In the genomic region with DNA sequence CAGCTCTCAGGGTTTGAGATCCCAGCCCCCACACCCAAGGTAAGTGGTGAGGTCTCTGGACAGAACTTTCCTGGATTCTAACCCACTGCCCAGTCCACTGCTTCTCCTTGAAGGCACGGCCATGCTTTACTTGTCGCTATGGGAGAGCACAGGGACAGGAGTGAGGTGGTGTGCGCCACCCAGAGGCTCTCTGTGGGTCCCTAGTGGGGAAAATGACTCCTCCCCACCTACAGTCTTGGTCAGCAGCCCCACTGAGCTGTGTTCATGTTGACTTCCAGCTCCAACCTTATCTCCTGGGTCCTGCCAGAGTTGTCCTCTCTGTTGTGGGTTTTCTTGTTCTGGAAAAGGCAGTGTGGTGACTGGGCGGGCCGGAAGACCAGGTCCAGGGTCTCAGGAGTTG, we compare ENCODE assay signal across 1 cellular context.
TF ChIP-seq lines count a peak whose summit lies in the region.

No MANE protein-coding gene starts in this region.

TF ChIP-seq in GM12878, 131 proteins besides CTCF, POLR2A, EP300 and RAD21:
- TF ChIP-seq YY1 (IDR thresholded peaks at IDR 0.05; ENCODE audit: low read depth, low read length) (no peak), NFIC (IDR thresholded peaks at IDR 0.05; ENCODE audit: low read depth, low read length) (no peak), ATF2 (IDR thresholded peaks at IDR 0.05; ENCODE audit: low read length) (no peak), SMC3 (IDR thresholded peaks at IDR 0.05; ENCODE audit: borderline replicate concordance, low read length) (peak; percentile 41; the same call in 1 of the 2 replicates), MXI1 (IDR thresholded peaks at IDR 0.05; ENCODE audit: low read depth, low read length) (peak; percentile 45; the same call in 1 of the 2 replicates), SMARCA5 (IDR thresholded peaks at IDR 0.05) (0 out of 2 replicates have a peak, but pooled peaks have one; percentile 26), CHD4 (IDR thresholded peaks at IDR 0.05) (no peak), MYC (IDR thresholded peaks at IDR 0.05; ENCODE audit: insufficient read depth, insufficient read length, insufficient replicate concordance, low read length, severe bottlenecking) (no peak), PAX8 (IDR thresholded peaks at IDR 0.05) (no peak)
- TF ChIP-seq, protein P1, sequence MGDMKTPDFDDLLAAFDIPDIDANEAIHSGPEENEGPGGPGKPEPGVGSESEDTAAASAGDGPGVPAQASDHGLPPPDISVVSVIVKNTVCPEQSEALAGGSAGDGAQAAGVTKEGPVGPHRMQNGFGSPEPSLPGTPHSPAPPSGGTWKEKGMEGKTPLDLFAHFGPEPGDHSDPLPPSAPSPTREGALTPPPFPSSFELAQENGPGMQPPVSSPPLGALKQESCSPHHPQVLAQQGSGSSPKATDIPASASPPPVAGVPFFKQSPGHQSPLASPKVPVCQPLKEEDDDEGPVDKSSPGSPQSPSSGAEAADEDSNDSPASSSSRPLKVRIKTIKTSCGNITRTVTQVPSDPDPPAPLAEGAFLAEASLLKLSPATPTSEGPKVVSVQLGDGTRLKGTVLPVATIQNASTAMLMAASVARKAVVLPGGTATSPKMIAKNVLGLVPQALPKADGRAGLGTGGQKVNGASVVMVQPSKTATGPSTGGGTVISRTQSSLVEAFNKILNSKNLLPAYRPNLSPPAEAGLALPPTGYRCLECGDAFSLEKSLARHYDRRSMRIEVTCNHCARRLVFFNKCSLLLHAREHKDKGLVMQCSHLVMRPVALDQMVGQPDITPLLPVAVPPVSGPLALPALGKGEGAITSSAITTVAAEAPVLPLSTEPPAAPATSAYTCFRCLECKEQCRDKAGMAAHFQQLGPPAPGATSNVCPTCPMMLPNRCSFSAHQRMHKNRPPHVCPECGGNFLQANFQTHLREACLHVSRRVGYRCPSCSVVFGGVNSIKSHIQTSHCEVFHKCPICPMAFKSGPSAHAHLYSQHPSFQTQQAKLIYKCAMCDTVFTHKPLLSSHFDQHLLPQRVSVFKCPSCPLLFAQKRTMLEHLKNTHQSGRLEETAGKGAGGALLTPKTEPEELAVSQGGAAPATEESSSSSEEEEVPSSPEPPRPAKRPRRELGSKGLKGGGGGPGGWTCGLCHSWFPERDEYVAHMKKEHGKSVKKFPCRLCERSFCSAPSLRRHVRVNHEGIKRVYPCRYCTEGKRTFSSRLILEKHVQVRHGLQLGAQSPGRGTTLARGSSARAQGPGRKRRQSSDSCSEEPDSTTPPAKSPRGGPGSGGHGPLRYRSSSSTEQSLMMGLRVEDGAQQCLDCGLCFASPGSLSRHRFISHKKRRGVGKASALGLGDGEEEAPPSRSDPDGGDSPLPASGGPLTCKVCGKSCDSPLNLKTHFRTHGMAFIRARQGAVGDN (IDR thresholded peaks at IDR 0.05), result no peak
